In genomic region chr4:75673027-75673958, GRCh38 we compare ENCODE assay signal across 8 cellular contexts. TPM values are rescaled to one million over a fixed set of nuclear protein-coding genes. Genes with fewer than 3 reads are reported as not detected.
A peak's percentile ranks its signal among the peaks of the same experiment; 100 is the strongest.
DNase-seq lines count a peak whose midpoint lies in the region; TF ChIP-seq lines count a peak whose summit lies in the region.

G3BP2 (minus strand) TSS chr4:75673411; CDS start chr4:75662025, 11,386 bp downstream.

- peak within 1 kb of the TSS; percentile 98 for H3K9ac ChIP-seq in ES-I3 (ENCODE audit: low read depth, low read length)
- H3K9ac ChIP-seq in MM.1S (ENCODE audit: low read length) = peak within 1 kb of the TSS; percentile 97

- peaks cover 38% of the 10 kb centered on the region for H3K4me1 Mint-ChIP-seq in nephron
- peaks cover 49% of the 10 kb centered on the region for H3K4me1 Mint-ChIP-seq in stimulated activated naive CD8-positive, alpha-beta T cell treated with anti-CD3 and anti-CD28 coated beads, Interleukin-15, Interleukin-2, amounts not matched to agents 100 ng/mL and 50 ng/mL, for 24 hours (ENCODE audit: low read depth)

- DNase-seq in HAP-1 (ENCODE audit: low spot score in 2 of 2) (peak; percentile 97 to 99), MM.1S (peak; percentile 99), SIG-M5 (lab: John Stamatoyannopoulos, UW) (peak; percentile 90), activated gamma-delta T cell (lab: John Stamatoyannopoulos, UW) (peak; percentile 94), fibroblast of the aortic adventitia (ENCODE audit: low read depth) (peak; percentile 98)

- H3K4me3 ChIP-seq in HAP-1 (peak within 1 kb of the TSS; percentile 93), MM.1S (ENCODE audit: low read length) (peak within 1 kb of the TSS; percentile 99), fibroblast of the aortic adventitia (ENCODE audit: low read depth, low read length) (peak within 1 kb of the TSS; percentile 96)

- in situ Hi-C loops in HAP-1 (cut with MboI; ENCODE audit: low sequenced_read_pairs) = no loop called here

- peak within 1 kb of the TSS; percentile 99 for H3K4me3 Mint-ChIP-seq in nephron
- peak within 1 kb of the TSS; percentile 97 for H3K4me3 Mint-ChIP-seq in stimulated activated naive CD8-positive, alpha-beta T cell treated with anti-CD3 and anti-CD28 coated beads, Interleukin-15, Interleukin-2, amounts not matched to agents 100 ng/mL and 50 ng/mL, for 24 hours

- H3K9me3 ChIP-seq in ES-I3 (ENCODE audit: control insufficient read depth, insufficient read depth, low read length) (no peaks in the 10 kb centered on the region), HAP-1 (no peaks in the 10 kb centered on the region), MM.1S (replicated peaks; ENCODE audit: insufficient read depth, low read length) (no peaks in the 10 kb centered on the region)

- TF ChIP-seq CTCF in MM.1S (IDR thresholded peaks at IDR 0.05; ENCODE audit: low read length) (no peak), fibroblast of the aortic adventitia (IDR thresholded peaks at IDR 0.05; ENCODE audit: insufficient read depth, low read length) (no peak), nephron (IDR thresholded peaks at IDR 0.05; ENCODE audit: unreplicated experiment in 3 of 3) (no peak)

- H3K9me2 ChIP-seq in MM.1S (replicated peaks; ENCODE audit: insufficient read depth, low read length) = no peaks in the 10 kb centered on the region

- H3K4me2 ChIP-seq in MM.1S (ENCODE audit: low read depth, low read length) = peak within 1 kb of the TSS; percentile 87

- H3K36me3 ChIP-seq in ES-I3 (ENCODE audit: insufficient read depth, low read length) = no peaks in the 10 kb centered on the region
- peaks cover 4% of the 10 kb centered on the region; the same call in 1 of the 2 replicates for H3K36me3 ChIP-seq in HAP-1 (replicated peaks)
- H3K36me3 ChIP-seq in MM.1S (replicated peaks; ENCODE audit: insufficient read depth, low read length) = no peaks in the 10 kb centered on the region

- H3K27ac ChIP-seq in MM.1S (ENCODE audit: low read length) = peak within 1 kb of the TSS; percentile 91

- no peaks in the 10 kb centered on the region for H3K27me3 ChIP-seq in HAP-1 (ENCODE audit: low read depth)
- H3K27me3 ChIP-seq in MM.1S (replicated peaks; ENCODE audit: insufficient read depth, low read length) = no peaks in the 10 kb centered on the region

- no peaks in the 10 kb centered on the region for H3K27me3 Mint-ChIP-seq in nephron (ENCODE audit: low read depth)
- H3K27me3 Mint-ChIP-seq in stimulated activated naive CD8-positive, alpha-beta T cell treated with anti-CD3 and anti-CD28 coated beads, Interleukin-15, Interleukin-2, amounts not matched to agents 100 ng/mL and 50 ng/mL, for 24 hours = no peaks in the 10 kb centered on the region

- H3K27ac Mint-ChIP-seq in nephron = peak within 1 kb of the TSS; percentile 98 to 99 (median 98)
- H3K27ac Mint-ChIP-seq in stimulated activated naive CD8-positive, alpha-beta T cell treated with anti-CD3 and anti-CD28 coated beads, Interleukin-15, Interleukin-2, amounts not matched to agents 100 ng/mL and 50 ng/mL, for 24 hours = peak within 1 kb of the TSS; percentile 98

- no peaks in the 10 kb centered on the region for H3K36me3 Mint-ChIP-seq in nephron (ENCODE audit: low read depth)
- H3K36me3 Mint-ChIP-seq in stimulated activated naive CD8-positive, alpha-beta T cell treated with anti-CD3 and anti-CD28 coated beads, Interleukin-15, Interleukin-2, amounts not matched to agents 100 ng/mL and 50 ng/mL, for 24 hours (ENCODE audit: low read depth) = peaks cover 6% of the 10 kb centered on the region

- peak within 1 kb of the TSS; percentile 81 for H2AFZ ChIP-seq in MM.1S (ENCODE audit: low read length)

- peaks cover 19% of the 10 kb centered on the region for H3K4me1 ChIP-seq in ES-I3 (ENCODE audit: insufficient read depth, low read length)
- H3K4me1 ChIP-seq in HAP-1 = peaks cover 33% of the 10 kb centered on the region
- peaks cover 22% of the 10 kb centered on the region for H3K4me1 ChIP-seq in MM.1S (ENCODE audit: low read length)

- no peaks in the 10 kb centered on the region for H3K9me3 Mint-ChIP-seq in nephron
- no peaks in the 10 kb centered on the region for H3K9me3 Mint-ChIP-seq in stimulated activated naive CD8-positive, alpha-beta T cell treated with anti-CD3 and anti-CD28 coated beads, Interleukin-15, Interleukin-2, amounts not matched to agents 100 ng/mL and 50 ng/mL, for 24 hours

- peaks cover 49% of the 10 kb centered on the region for H3K79me2 ChIP-seq in MM.1S (ENCODE audit: low read length)

- peaks cover 15% of the 10 kb centered on the region for H3F3A ChIP-seq in MM.1S (ENCODE audit: insufficient read depth, low read length)

- peaks cover 33% of the 10 kb centered on the region for H4K20me1 ChIP-seq in MM.1S (ENCODE audit: insufficient read depth, low read length)

RNA-seq across cellular contexts. Expression of gene G3BP2, which starts in this region (rescaled TPM):
- 177 and 407 TPM in 2 replicates for total RNA-seq in fibroblast of the aortic adventitia (ENCODE audit: low replicate concordance)

Comparison
In these comparisons a context has a peak if more than half of its experiments do, and no peak if none do; other contexts are left out.
1. Peak in every context shown above with its lines: DNase-seq, H3K4me3 ChIP-seq and H3K27ac ChIP-seq.